8 cellular contexts compared by ENCODE assay signal in the genomic region with DNA sequence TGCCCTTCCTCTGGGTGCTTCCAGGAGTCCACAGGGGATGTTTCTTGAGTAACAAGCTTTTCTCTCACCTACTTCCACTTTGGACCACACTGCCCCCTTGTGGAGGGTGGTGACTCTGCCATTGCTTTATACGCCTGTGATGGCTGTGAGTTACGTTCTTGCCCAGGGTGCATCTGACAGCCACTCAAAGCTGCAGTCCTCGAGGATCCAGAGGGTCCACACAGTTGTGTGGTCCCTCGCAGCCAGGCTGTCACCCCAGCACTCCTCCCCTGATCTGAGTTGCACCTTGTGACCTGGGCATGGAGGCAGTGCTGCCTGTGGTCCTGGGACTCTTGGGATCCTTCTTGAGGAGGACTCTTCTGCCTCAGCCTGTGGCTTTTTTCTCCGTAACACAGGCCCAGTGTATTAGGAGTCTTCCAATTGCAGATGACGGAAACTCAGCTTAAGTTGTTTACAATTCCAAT. TPM values are rescaled to one million over a fixed set of nuclear protein-coding genes. Genes with fewer than 3 reads are reported as not detected.
DNase-seq lines count a peak whose midpoint lies in the region; ATAC-seq and TF ChIP-seq lines count a peak whose summit lies in the region.

No MANE protein-coding gene starts in this region.

- peak; percentile 90 for TF ChIP-seq CTCF in mesothelial cell of epicardium (IDR thresholded peaks at IDR 0.05; ENCODE audit: unreplicated experiment)

- H3K4me1 ChIP-seq in CD4-positive, CD25-positive, alpha-beta regulatory T cell (ENCODE audit: control insufficient read depth, insufficient read depth, low read length, poor library complexity, severe bottlenecking) = peaks cover 3% of the 10 kb centered on the region

- no peaks in the 10 kb centered on the region for H3K36me3 ChIP-seq in CD4-positive, CD25-positive, alpha-beta regulatory T cell (ENCODE audit: control insufficient read depth, insufficient read depth, low read length)

- no peak overlapping the region for H3K4me3 ChIP-seq in CD4-positive, CD25-positive, alpha-beta regulatory T cell (ENCODE audit: low read depth, low read length)

- H3K36me3 Mint-ChIP-seq in CD4-positive, CD25-positive, alpha-beta regulatory T cell = peaks cover 2% of the 10 kb centered on the region
- H3K36me3 Mint-ChIP-seq in mesothelial cell of epicardium = no peaks in the 10 kb centered on the region

- peak; percentile 83 to 86 for ATAC-seq in CD4-positive, CD25-positive, alpha-beta regulatory T cell (ENCODE audit: low read depth in 2 of 2)
- ATAC-seq in GM19351 (IDR thresholded peaks at IDR 0.05; ENCODE audit: unreplicated experiment) (peak; percentile 94), HG03520 (IDR thresholded peaks at IDR 0.05; ENCODE audit: unreplicated experiment) (peak; percentile 76)

- peaks cover 0 to 2% (median 0%) of the 10 kb centered on the region in 7 donors for H3K9me3 Mint-ChIP-seq in CD4-positive, CD25-positive, alpha-beta regulatory T cell
- H3K9me3 Mint-ChIP-seq in mesothelial cell of epicardium = no peaks in the 10 kb centered on the region

- H3K27ac Mint-ChIP-seq in CD4-positive, CD25-positive, alpha-beta regulatory T cell = peak overlapping the region in 1 of 3 donors; percentile 63
- H3K27ac Mint-ChIP-seq in mesothelial cell of epicardium = no peak overlapping the region

- H3K27me3 ChIP-seq in CD4-positive, CD25-positive, alpha-beta regulatory T cell (ENCODE audit: control insufficient read depth, insufficient read depth, low read length) = no peaks in the 10 kb centered on the region

- H3K9me3 ChIP-seq in CD4-positive, CD25-positive, alpha-beta regulatory T cell (ENCODE audit: control insufficient read depth in 2 of 2, low read length in 2 of 2) = no peaks in the 10 kb centered on the region

- peaks cover 0 to 5% (median 0%) of the 10 kb centered on the region in 4 donors for H3K4me1 Mint-ChIP-seq in CD4-positive, CD25-positive, alpha-beta regulatory T cell
- H3K4me1 Mint-ChIP-seq in mesothelial cell of epicardium = no peaks in the 10 kb centered on the region

- H3K27me3 Mint-ChIP-seq in CD4-positive, CD25-positive, alpha-beta regulatory T cell = peaks cover 14% of the 10 kb centered on the region
- H3K27me3 Mint-ChIP-seq in mesothelial cell of epicardium (ENCODE audit: low read depth) = peaks cover 7% of the 10 kb centered on the region

- H3K4me3 Mint-ChIP-seq in CD4-positive, CD25-positive, alpha-beta regulatory T cell = no peak overlapping the region
- no peak overlapping the region for H3K4me3 Mint-ChIP-seq in mesothelial cell of epicardium

- peak; percentile 71 to 87 (median 75) for DNase-seq in CD4-positive, CD25-positive, alpha-beta regulatory T cell
- DNase-seq in NCI-H774 (lab: John Stamatoyannopoulos, UW) = peak; percentile 59
- DNase-seq in activated CD4-positive, alpha-beta T cell treated with anti-CD3 and anti-CD28 coated beads, Interleukin-2, amount 50 U/mL, for 48 hours = peak; percentile 88 to 91
- DNase-seq in effector CD4-positive, alpha-beta T cell = peak; percentile 82
- DNase-seq in mesothelial cell of epicardium (ENCODE audit: low spot score in 2 of 2, unreplicated experiment in 2 of 2) = peak; percentile 68 to 88
- DNase-seq in stimulated activated CD8-positive, alpha-beta memory T cell treated with anti-CD3 and anti-CD28 coated beads, Interleukin-2, amount 100 ng/mL, for 1 hour (ENCODE audit: low read depth in 2 of 2) = peak; percentile 59 to 71

- no peak overlapping the region for H3K27ac ChIP-seq in CD4-positive, CD25-positive, alpha-beta regulatory T cell (ENCODE audit: insufficient read depth, low read length, poor library complexity, severe bottlenecking)

RNA-seq across cellular contexts. Expression of a gene that starts 23.4 kb away (rescaled TPM):
- not detected for total RNA-seq in CD4-positive, CD25-positive, alpha-beta regulatory T cell
- polyA plus RNA-seq in CD4-positive, CD25-positive, alpha-beta regulatory T cell = not detected
- not detected in 3 replicates for total RNA-seq in mesothelial cell of epicardium

RNA-seq across cellular contexts. Expression of a gene that starts 23.5 kb away (rescaled TPM):
- not detected for total RNA-seq in CD4-positive, CD25-positive, alpha-beta regulatory T cell
- not detected for polyA plus RNA-seq in CD4-positive, CD25-positive, alpha-beta regulatory T cell
- total RNA-seq in mesothelial cell of epicardium = not detected in 3 replicates
